ENCODE assay signal across 12 cellular contexts in genomic region chr1:228163776-228164534, GRCh38. TPM values are rescaled to one million over a fixed set of nuclear protein-coding genes. Genes with fewer than 3 reads are reported as not detected.
A peak's percentile ranks its signal among the peaks of the same experiment; 100 is the strongest.
DNase-seq lines count a peak whose midpoint lies in the region; ATAC-seq, FAIRE-seq and TF ChIP-seq lines count a peak whose summit lies in the region.
"Had no signal": no experiment of that assay in that cellular context is flagged by ENCODE, and none has a peak within 500 bp of the region (broad histone marks: within the 10 kb centered on the region; RNA-seq: fewer than 3 reads in every experiment).

No MANE protein-coding gene starts in this region.

- TF ChIP-seq POLR2A in GM12878 (IDR thresholded peaks at IDR 0.05; ENCODE audit: low read depth, low read length) (no peak), testis (IDR thresholded peaks at IDR 0.05) (no peak)

- ATAC-seq in activated CD4-positive, alpha-beta T cell treated with anti-CD3 and anti-CD28 coated beads for 36 hours: no peak
- ATAC-seq in GM12878 (no peak), lung (ENCODE audit: insufficient read depth, low FRiP score) (no peak), HG02870 (IDR thresholded peaks at IDR 0.05; ENCODE audit: unreplicated experiment) (no peak)

- DNase-seq in activated CD4-positive, alpha-beta T cell treated with anti-CD3 and anti-CD28 coated beads for 36 hours: no peak
- no peak for DNase-seq in activated CD4-positive, alpha-beta T cell treated with anti-CD3 and anti-CD28 coated beads, Interleukin-2, amount 50 U/mL, for 1 hour
- DNase-seq in GM12878 (ENCODE audit: low read depth, low spot score): no peak
- no peak for DNase-seq in lung (ENCODE audit: low spot score)
- DNase-seq in testis: no peak
- no peak for DNase-seq in RCC 7860 (ENCODE audit: low spot score)
- DNase-seq in D341Med (ENCODE audit: low spot score): no peak
- DNase-seq: activated CD4-positive, CD25-positive, alpha-beta regulatory T cell treated with anti-CD3 and anti-CD28 coated beads, Interleukin-2, amount 50 U/mL, for 72 hours; cerebellar nuclear complex; NK-92 treated with Interleukin-12 subunit alpha and Interleukin-12 subunit beta, amount 100 ng/mL, for 24 hours had no signal

- H3K27ac ChIP-seq in GM12878 (ENCODE audit: control insufficient read depth, insufficient read depth) (no peak overlapping the region), lung (ENCODE audit: low read depth in 1 of 2, low read length in 1 of 2) (peak overlapping the region; percentile 66 to 90), testis (peak overlapping the region; percentile 16 to 100)

- in situ Hi-C loops in GM12878 (cut with MboI): no loop called here

- peak overlapping the region; percentile 80 for H3K4me3 Mint-ChIP-seq in activated CD4-positive, alpha-beta T cell treated with anti-CD3 and anti-CD28 coated beads for 36 hours

- no peak for TF ChIP-seq RAD21 in GM12878 (IDR thresholded peaks at IDR 0.05; ENCODE audit: insufficient read depth, low read depth, low read length)

- TF ChIP-seq EP300 in GM12878 (IDR thresholded peaks at IDR 0.05; ENCODE audit: borderline replicate concordance in 1 of 2, control insufficient read depth in 1 of 2, low read depth in 2 of 2, low read length in 2 of 2): no peak

- peak overlapping the region; percentile 90 for H3K4me2 ChIP-seq in GM12878 (ENCODE audit: control insufficient read depth, insufficient read depth)

- peaks cover 35% of the 10 kb centered on the region for H3K4me1 Mint-ChIP-seq in activated CD4-positive, alpha-beta T cell treated with anti-CD3 and anti-CD28 coated beads for 36 hours

- H4K20me1 ChIP-seq in GM12878 (ENCODE audit: control insufficient read depth, insufficient read depth): no peaks in the 10 kb centered on the region; the same call in 1 of the 2 replicates

- SMC1A ChIA-PET in GM12878 (lab: Charles Lee; ENCODE audit: uncharacterized antibody, unreplicated experiment): interaction anchor here (0.6 to 3.0 kb wide), 4 partner anchors 10 to 1318 kb away, joined by 3 to 32 read pairs (median 6); partner anchors contain the start of gene GUK1

- TF ChIP-seq CTCF in GM12878 (IDR thresholded peaks at IDR 0.05 in 2 of 3, conservative IDR thresholded peaks at IDR 0.05 in 1 of 3; ENCODE audit: control insufficient read depth in 2 of 3, extremely low read depth in 1 of 3, insufficient read depth in 1 of 3, low read depth in 3 of 3, low read length in 3 of 3): no peak
- TF ChIP-seq CTCF in lung (IDR thresholded peaks at IDR 0.05; ENCODE audit: control extremely low read depth, extremely low read depth): no peak
- no peak for TF ChIP-seq CTCF in testis (IDR thresholded peaks at IDR 0.05)

- H3K9me3 Mint-ChIP-seq in activated CD4-positive, alpha-beta T cell treated with anti-CD3 and anti-CD28 coated beads for 36 hours (ENCODE audit: low read depth): no peaks in the 10 kb centered on the region

- intact Hi-C loops in activated CD4-positive, alpha-beta T cell treated with anti-CD3 and anti-CD28 coated beads for 36 hours (cut with DNase I, micrococcal nuclease): loop anchor here (2.0 to 10.0 kb wide), 2 partner anchors 81 to 1759 kb away; partner anchors contain the start of genes ARF1 (in 1 of the 2) and PARP1 (in 1 of the 2)
- intact Hi-C loops in GM12878 (cut with micrococcal nuclease; ENCODE audit: unreplicated experiment) (loop anchor here (2.0 kb wide), 1 partner anchor 81 kb away; the partner anchor contains the start of gene ARF1), testis (cut with DNase I; ENCODE audit: low total_unique reads) (no loop called here)

- RAD21 ChIA-PET in GM12878 (lab: Charles Lee; ENCODE audit: unreplicated experiment): no interaction called here

- H3K36me3 ChIP-seq in GM12878 (ENCODE audit: control insufficient read depth in 2 of 2, insufficient read depth in 2 of 2, low read length in 1 of 2) (no peaks in the 10 kb centered on the region), lung (ENCODE audit: control insufficient read depth in 2 of 2, insufficient read depth in 2 of 2, low read length in 2 of 2) (peaks cover 0 to 5% of the 10 kb centered on the region in 2 donors), testis (ENCODE audit: low read depth, missing control alignments) (no peaks in the 10 kb centered on the region)

- BruUV-seq in GM12878 (replicated peaks; lab: Mats Ljungman, UMichigan): no TSS peak

- H3K9me3 ChIP-seq in GM12878 (replicated peaks; ENCODE audit: control insufficient read depth, insufficient read depth, low read length) (no peaks in the 10 kb centered on the region), lung (ENCODE audit: control insufficient read depth in 2 of 2, insufficient read depth in 1 of 2, low read length in 1 of 2) (no peaks in the 10 kb centered on the region), testis (no peaks in the 10 kb centered on the region)

- H3K4me3 ChIP-seq in GM12878 (no peak overlapping the region), lung (no peak overlapping the region), testis (no peak overlapping the region)

- no peak for FAIRE-seq in GM12878 (lab: Jason Lieb, UNC)
- no peak for FAIRE-seq in RCC 7860 (lab: Jason Lieb, UNC)
- FAIRE-seq: A204.1 had no signal

- H3K9ac ChIP-seq in GM12878 (ENCODE audit: control insufficient read depth, insufficient read depth, low read length): no peak overlapping the region; the same call in 1 of the 2 replicates

- H3K36me3 Mint-ChIP-seq in activated CD4-positive, alpha-beta T cell treated with anti-CD3 and anti-CD28 coated beads for 36 hours (ENCODE audit: low read depth): peaks cover 3% of the 10 kb centered on the region

- POLR2A ChIA-PET in activated CD4-positive, alpha-beta T cell treated with anti-CD3 and anti-CD28 coated beads for 36 hours (lab: Charles Lee): interaction anchor here (1.3 kb wide), 1 partner anchor 21 kb away, joined by 3 read pairs; no protein-coding TSS in a partner anchor
- POLR2A ChIA-PET in GM12878 (lab: Charles Lee): interaction anchor here (1.0 to 3.8 kb wide), 3 partner anchors 21 to 82 kb away, joined by 3 to 43 read pairs (median 3); partner anchors contain the start of genes ARF1 and GUK1

- CTCF ChIA-PET in activated CD4-positive, alpha-beta T cell treated with anti-CD3 and anti-CD28 coated beads for 36 hours (lab: Charles Lee): interaction anchor here (1.3 to 3.7 kb wide), 4 partner anchors 15 to 81 kb away, joined by 5 to 30 read pairs (median 8); partner anchors contain the start of gene ARF1
- CTCF ChIA-PET in GM12878 (lab: Yijun Ruan, JAX): interaction anchor here (0.7 to 5.2 kb wide), 8 partner anchors 20 to 350 kb away, joined by 3 to 54 read pairs (median 4); partner anchors contain the start of gene GUK1

- peaks cover 4% of the 10 kb centered on the region for H3K79me2 ChIP-seq in GM12878 (ENCODE audit: control insufficient read depth, insufficient read depth, low read length)

- H3K27me3 ChIP-seq in GM12878 (replicated peaks in 1 of 2; ENCODE audit: control insufficient read depth in 2 of 2, insufficient read depth in 2 of 2, low read length in 1 of 2) (no peaks in the 10 kb centered on the region), lung (ENCODE audit: control insufficient read depth, insufficient read depth) (no peaks in the 10 kb centered on the region), testis (no peaks in the 10 kb centered on the region)

- no peaks in the 10 kb centered on the region for H3K27me3 Mint-ChIP-seq in activated CD4-positive, alpha-beta T cell treated with anti-CD3 and anti-CD28 coated beads for 36 hours

- H3K4me1 ChIP-seq in GM12878 (ENCODE audit: control insufficient read depth, insufficient read depth, low read length) (peaks cover 7% of the 10 kb centered on the region), lung (ENCODE audit: control insufficient read depth in 2 of 2, insufficient read depth in 2 of 2, low read length in 2 of 2) (peaks cover 0 to 19% of the 10 kb centered on the region in 2 donors), testis (peaks cover 16% of the 10 kb centered on the region)

- H3K27ac Mint-ChIP-seq in activated CD4-positive, alpha-beta T cell treated with anti-CD3 and anti-CD28 coated beads for 36 hours: peak overlapping the region; percentile 87

- WGBS in GM12878 (ENCODE audit: insufficient coverage, insufficient replicate concordance, low lambda C conversion rate, missing lambda C conversion rate): 90% methylated on average over 11 of the region's 11 CpGs
- WGBS in lung, 2 donors: 91% methylated on average over 11 of the region's 11 CpGs
- 84 to 87% methylated on average over 11 of the region's 11 CpGs for WGBS in testis, 2 donors

- no peak overlapping the region for H2AFZ ChIP-seq in GM12878 (ENCODE audit: control insufficient read depth, low read depth, low read length)

RNA-seq across cellular contexts. Expression of gene IBA57, which starts 1.6 kb away (rescaled TPM):
- total RNA-seq in activated CD4-positive, alpha-beta T cell treated with anti-CD3 and anti-CD28 coated beads for 36 hours: 1 to 10 TPM; 6.0 to 8.3 TPM
- total RNA-seq in GM12878 (2013; cell fraction: nucleolus; rRNA removed): 3.6 and 5.1 TPM in 2 replicates
- total RNA-seq in GM12878 (2014; rRNA removed) (6.0 and 6.9 TPM in 2 replicates), GM12878 (2014; rRNA removed; fragmentation: Illumina TruSeq; extraction: Trizol) (1.3 and 1.5 TPM in 2 replicates), GM12878 (2021) (6.9 and 8.5 TPM in 2 replicates), lung (10 to 100 TPM in 1 of 2 donors, 1 to 10 TPM in 1; 8.4 to 21.4 TPM), testis (10 to 100 TPM; 16.0 to 23.2 TPM)
- polyA plus RNA-seq in GM12878 (2011; ENCODE audit: low read depth): 2.1 TPM
- polyA plus RNA-seq in GM12878 (2011; rRNA removed) (1.4 and 2.9 TPM in 2 replicates), GM12878 (2014; fragmentation: Illumina TruSeq; extraction: Trizol) (1.2 and 1.3 TPM in 2 replicates), GM12878 (2014; fragmentation: Nextera tagmentation; extraction: Ambion mirVana) (under 1 TPM; 0.51 to 0.60 TPM), GM12878 (2014; rRNA removed) (4.6 and 6.7 TPM in 2 replicates), GM12878 (2016; fragmentation: Nextera tagmentation; extraction: Ambion mirVana) (1 to 10 TPM; 6.0 to 8.6 TPM), lung (1 to 10 TPM; 2.8 to 5.4 TPM), testis (ENCODE audit: insufficient read depth, low read depth, low replicate concordance) (21.0 TPM)
- 3.5 and 8.3 TPM in 2 replicates for polyA plus RNA-seq in GM12878 (2011; cell fraction: cytosol; rRNA removed)
- polyA plus RNA-seq in GM12878 (2011; cell fraction: nucleus; rRNA removed): 5.4 and 7.1 TPM in 2 replicates
- 2.0 and 3.3 TPM in 2 replicates for polyA plus RNA-seq in GM12878 (2012)
- 2.0 and 5.2 TPM in 2 replicates for polyA minus RNA-seq in GM12878 (2011; rRNA and poly(A)+ RNA removed)
- polyA minus RNA-seq in GM12878 (2011; cell fraction: cytosol; rRNA and poly(A)+ RNA removed): 0.83 and 2.3 TPM in 2 replicates
- polyA minus RNA-seq in GM12878 (2011; cell fraction: nucleus; rRNA and poly(A)+ RNA removed): 1.8 and 3.3 TPM in 2 replicates

RNA-seq across cellular contexts. Expression of gene GJC2, which starts 14.2 kb away (rescaled TPM):
- under 1 TPM in 1 of 2 experiments, not detected in 1; 0.64 TPM for total RNA-seq in activated CD4-positive, alpha-beta T cell treated with anti-CD3 and anti-CD28 coated beads for 36 hours
- total RNA-seq in GM12878 (2013; cell fraction: nucleolus; rRNA removed): 0.27 and 0.65 TPM in 2 replicates
- 0.06 and 0.11 TPM in 2 replicates for total RNA-seq in GM12878 (2014; rRNA removed)
- total RNA-seq in GM12878 (2014; rRNA removed; fragmentation: Illumina TruSeq; extraction: Trizol): 0.09 TPM in 2 replicates
- 0.44 TPM in 1 of 2 replicates, not detected in the other for total RNA-seq in GM12878 (2021)
- polyA plus RNA-seq in GM12878 (2011; ENCODE audit: low read depth): not detected
- 0.03 and 0.04 TPM in 2 replicates for polyA plus RNA-seq in GM12878 (2011; rRNA removed)
- 0.06 and 0.07 TPM in 2 replicates for polyA plus RNA-seq in GM12878 (2011; cell fraction: cytosol; rRNA removed)
- polyA plus RNA-seq in GM12878 (2011; cell fraction: nucleus; rRNA removed): 0.24 and 0.51 TPM in 2 replicates
- polyA plus RNA-seq in GM12878 (2012): 0.15 and 0.22 TPM in 2 replicates
- polyA plus RNA-seq in GM12878 (2014; fragmentation: Illumina TruSeq; extraction: Trizol): 0.04 TPM in 1 of 2 replicates, not detected in the other
- polyA plus RNA-seq in GM12878 (2014; fragmentation: Nextera tagmentation; extraction: Ambion mirVana): not detected
- polyA plus RNA-seq in GM12878 (2014; rRNA removed): 0.26 and 0.32 TPM in 2 replicates
- not detected for polyA plus RNA-seq in GM12878 (2016; fragmentation: Nextera tagmentation; extraction: Ambion mirVana)
- 0.21 TPM in 1 of 2 replicates, not detected in the other for polyA minus RNA-seq in GM12878 (2011; rRNA and poly(A)+ RNA removed)
- polyA minus RNA-seq in GM12878 (2011; cell fraction: cytosol; rRNA and poly(A)+ RNA removed): not detected in 2 replicates
- 0.24 and 0.96 TPM in 2 replicates for polyA minus RNA-seq in GM12878 (2011; cell fraction: nucleus; rRNA and poly(A)+ RNA removed)
- 1 to 10 TPM; 1.8 to 6.7 TPM for total RNA-seq in lung
- 1 to 10 TPM; 1.5 to 3.4 TPM for polyA plus RNA-seq in lung
- 1 to 10 TPM; 2.0 to 4.2 TPM for total RNA-seq in testis
- polyA plus RNA-seq in testis (ENCODE audit: insufficient read depth, low read depth, low replicate concordance): 2.6 TPM

RNA-seq across cellular contexts. Expression of gene GUK1, which starts 23.9 kb away (rescaled TPM):
- 100 to 1,000 TPM; 196 to 270 TPM for total RNA-seq in activated CD4-positive, alpha-beta T cell treated with anti-CD3 and anti-CD28 coated beads for 36 hours
- 142 and 146 TPM in 2 replicates for total RNA-seq in GM12878 (2013; cell fraction: nucleolus; rRNA removed)
- total RNA-seq in GM12878 (2014; rRNA removed) (214 and 235 TPM in 2 replicates), GM12878 (2014; rRNA removed; fragmentation: Illumina TruSeq; extraction: Trizol) (82.0 and 98.3 TPM in 2 replicates), GM12878 (2021) (183 and 195 TPM in 2 replicates), lung (100 to 1,000 TPM; 158 to 256 TPM), testis (100 to 1,000 TPM; 298 to 343 TPM)
- polyA plus RNA-seq in GM12878 (2011; ENCODE audit: low read depth): 101 TPM
- polyA plus RNA-seq in GM12878 (2011; rRNA removed) (107 and 224 TPM in 2 replicates), GM12878 (2014; fragmentation: Illumina TruSeq; extraction: Trizol) (4.2 and 28.9 TPM in 2 replicates), GM12878 (2014; fragmentation: Nextera tagmentation; extraction: Ambion mirVana) (10 to 100 TPM in 1 of 2 experiments, 1 to 10 TPM in 1; 6.3 to 39.2 TPM), GM12878 (2014; rRNA removed) (227 and 264 TPM in 2 replicates), GM12878 (2016; fragmentation: Nextera tagmentation; extraction: Ambion mirVana) (100 to 1,000 TPM; 349 to 357 TPM), lung (100 to 1,000 TPM; 358 to 476 TPM), testis (ENCODE audit: insufficient read depth, low read depth, low replicate concordance) (236 TPM)
- 381 and 606 TPM in 2 replicates for polyA plus RNA-seq in GM12878 (2011; cell fraction: cytosol; rRNA removed)
- polyA plus RNA-seq in GM12878 (2011; cell fraction: nucleus; rRNA removed): 634 and 756 TPM in 2 replicates
- polyA plus RNA-seq in GM12878 (2012): 190 and 243 TPM in 2 replicates
- polyA minus RNA-seq in GM12878 (2011; rRNA and poly(A)+ RNA removed): 103 and 217 TPM in 2 replicates
- 59.5 and 69.8 TPM in 2 replicates for polyA minus RNA-seq in GM12878 (2011; cell fraction: cytosol; rRNA and poly(A)+ RNA removed)
- polyA minus RNA-seq in GM12878 (2011; cell fraction: nucleus; rRNA and poly(A)+ RNA removed): 116 and 141 TPM in 2 replicates

RNA-seq across cellular contexts. Expression of gene OBSCN, which starts 43.9 kb away (rescaled TPM):
- total RNA-seq in activated CD4-positive, alpha-beta T cell treated with anti-CD3 and anti-CD28 coated beads for 36 hours: 10 to 100 TPM; 20.0 to 20.5 TPM
- 4.8 and 6.7 TPM in 2 replicates for total RNA-seq in GM12878 (2013; cell fraction: nucleolus; rRNA removed)
- total RNA-seq in GM12878 (2014; rRNA removed) (0.11 and 0.34 TPM in 2 replicates), GM12878 (2014; rRNA removed; fragmentation: Illumina TruSeq; extraction: Trizol) (0.04 and 0.05 TPM in 2 replicates), GM12878 (2021) (0.11 and 0.36 TPM in 2 replicates), lung (10 to 100 TPM; 24.6 to 47.3 TPM), testis (10 to 100 TPM; 28.6 to 30.0 TPM)
- polyA plus RNA-seq in GM12878 (2011; ENCODE audit: low read depth): 0.04 TPM
- polyA plus RNA-seq in GM12878 (2011; rRNA removed) (0.07 and 0.18 TPM in 2 replicates), GM12878 (2014; fragmentation: Illumina TruSeq; extraction: Trizol) (0.03 TPM in 1 of 2 replicates, not detected in the other), GM12878 (2014; fragmentation: Nextera tagmentation; extraction: Ambion mirVana) (not detected), GM12878 (2014; rRNA removed) (0.01 and 0.30 TPM in 2 replicates), GM12878 (2016; fragmentation: Nextera tagmentation; extraction: Ambion mirVana) (under 1 TPM; 0.06 to 0.09 TPM), lung (10 to 100 TPM in 1 of 2 donors, 1 to 10 TPM in 1; 5.1 to 26.1 TPM), testis (ENCODE audit: insufficient read depth, low read depth, low replicate concordance) (8.3 TPM)
- 0.48 and 0.49 TPM in 2 replicates for polyA plus RNA-seq in GM12878 (2011; cell fraction: cytosol; rRNA removed)
- 1.3 and 2.0 TPM in 2 replicates for polyA plus RNA-seq in GM12878 (2011; cell fraction: nucleus; rRNA removed)
- 0.18 and 1.00 TPM in 2 replicates for polyA plus RNA-seq in GM12878 (2012)
- polyA minus RNA-seq in GM12878 (2011; rRNA and poly(A)+ RNA removed): 0.37 and 0.93 TPM in 2 replicates
- 0.21 and 0.27 TPM in 2 replicates for polyA minus RNA-seq in GM12878 (2011; cell fraction: cytosol; rRNA and poly(A)+ RNA removed)
- 0.48 and 0.86 TPM in 2 replicates for polyA minus RNA-seq in GM12878 (2011; cell fraction: nucleus; rRNA and poly(A)+ RNA removed)

RNA-seq across cellular contexts. Expression of gene MRPL55, which starts 54.9 kb away (rescaled TPM):
- 10 to 100 TPM; 51.0 to 57.7 TPM for total RNA-seq in activated CD4-positive, alpha-beta T cell treated with anti-CD3 and anti-CD28 coated beads for 36 hours
- 43.8 and 45.7 TPM in 2 replicates for total RNA-seq in GM12878 (2013; cell fraction: nucleolus; rRNA removed)
- 81.9 and 93.4 TPM in 2 replicates for total RNA-seq in GM12878 (2014; rRNA removed)
- 25.5 and 35.1 TPM in 2 replicates for total RNA-seq in GM12878 (2014; rRNA removed; fragmentation: Illumina TruSeq; extraction: Trizol)
- 47.6 and 54.9 TPM in 2 replicates for total RNA-seq in GM12878 (2021)
- polyA plus RNA-seq in GM12878 (2011; ENCODE audit: low read depth): 30.7 TPM
- polyA plus RNA-seq in GM12878 (2011; rRNA removed): 17.0 and 39.3 TPM in 2 replicates
- polyA plus RNA-seq in GM12878 (2011; cell fraction: cytosol; rRNA removed): 66.7 and 115 TPM in 2 replicates
- polyA plus RNA-seq in GM12878 (2011; cell fraction: nucleus; rRNA removed): 172 and 194 TPM in 2 replicates
- 45.5 and 64.1 TPM in 2 replicates for polyA plus RNA-seq in GM12878 (2012)
- 8.8 and 42.1 TPM in 2 replicates for polyA plus RNA-seq in GM12878 (2014; fragmentation: Illumina TruSeq; extraction: Trizol)
- 10 to 100 TPM; 15.1 to 56.7 TPM for polyA plus RNA-seq in GM12878 (2014; fragmentation: Nextera tagmentation; extraction: Ambion mirVana)
- polyA plus RNA-seq in GM12878 (2014; rRNA removed): 91.0 and 96.3 TPM in 2 replicates
- 100 to 1,000 TPM; 129 to 143 TPM for polyA plus RNA-seq in GM12878 (2016; fragmentation: Nextera tagmentation; extraction: Ambion mirVana)
- polyA minus RNA-seq in GM12878 (2011; rRNA and poly(A)+ RNA removed): 24.7 and 44.2 TPM in 2 replicates
- 16.6 and 20.5 TPM in 2 replicates for polyA minus RNA-seq in GM12878 (2011; cell fraction: cytosol; rRNA and poly(A)+ RNA removed)
- 31.3 and 40.2 TPM in 2 replicates for polyA minus RNA-seq in GM12878 (2011; cell fraction: nucleus; rRNA and poly(A)+ RNA removed)
- total RNA-seq in lung: 10 to 100 TPM; 44.4 to 60.0 TPM
- 100 to 1,000 TPM in 1 of 2 donors, 10 to 100 TPM in 1; 86.6 to 137 TPM for polyA plus RNA-seq in lung
- total RNA-seq in testis: 100 to 1,000 TPM; 102 to 121 TPM
- 63.1 TPM for polyA plus RNA-seq in testis (ENCODE audit: insufficient read depth, low read depth, low replicate concordance)
